Comparison of ENCODE assay signal across 2 cellular contexts in the genomic region with DNA sequence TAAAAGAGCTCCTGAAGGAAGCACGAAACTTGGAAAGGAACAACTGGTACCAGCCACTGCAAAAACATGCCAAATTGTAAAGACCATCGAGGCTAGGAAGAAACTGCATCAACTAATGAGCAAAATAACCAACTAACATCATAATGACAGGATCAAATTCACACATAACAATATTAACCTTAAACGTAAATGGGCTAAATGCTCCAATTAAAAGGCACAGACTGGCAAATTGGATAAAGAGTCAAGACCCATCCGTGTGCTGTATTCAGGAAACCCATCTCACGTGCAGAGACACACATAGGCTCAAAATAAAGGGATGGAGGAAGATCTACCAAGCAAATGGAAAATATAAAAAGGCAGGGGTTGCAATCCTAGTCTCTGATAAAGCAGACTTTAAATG. TPM values are rescaled to one million over a fixed set of nuclear protein-coding genes. Genes with fewer than 3 reads are reported as not detected.
"Had no signal": no experiment of that assay in that cellular context is flagged by ENCODE, and none has a peak within 500 bp of the region (broad histone marks: within the 10 kb centered on the region; RNA-seq: fewer than 3 reads in every experiment).

No MANE protein-coding gene starts in this region.

RNA-seq across cellular contexts. Expression of a gene that starts 42.3 kb away (rescaled TPM):
- total RNA-seq: activated naive CD8-positive, alpha-beta T cell treated with anti-CD3 and anti-CD28 coated beads, Interleukin-2, amount 10 ng/mL, durations not matched to agents 7 days and 5 days; activated T-helper 17 cell treated with anti-CD3 and anti-CD28 coated beads, Interleukin-2, amount 50 U/mL, for 72 hours had no signal
